In the genomic region with DNA sequence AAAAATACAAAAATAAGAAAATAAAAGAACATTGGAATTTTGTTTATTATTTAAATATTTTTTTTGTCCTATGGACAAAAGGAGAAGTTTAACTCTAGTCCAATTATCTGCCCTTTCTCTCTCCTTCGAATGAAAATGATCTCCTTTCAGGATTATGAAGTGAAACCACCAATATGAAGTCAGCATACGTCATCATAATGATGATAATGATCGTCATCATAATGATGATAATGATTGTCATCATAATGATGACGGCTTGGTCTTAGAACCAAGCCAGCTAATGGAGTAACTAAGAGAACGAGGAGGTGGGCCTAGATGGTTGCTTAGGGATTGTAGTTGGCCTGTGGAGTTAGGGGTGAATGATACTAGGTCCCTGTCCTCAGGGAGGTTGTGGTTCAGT, we compare ENCODE assay signal across 11 cellular contexts.
"Had no signal": no experiment of that assay in that cellular context is flagged by ENCODE, and none has a peak within 500 bp of the region (broad histone marks: within the 10 kb centered on the region; RNA-seq: fewer than 3 reads in every experiment).

No MANE protein-coding gene starts in this region.

- H3K4me3 ChIP-seq: GM23248, GM23338, HAP-1 had no signal

- H3K9me3 ChIP-seq: HAP-1 had no signal

- ATAC-seq: GM23338, HCT116 had no signal

- H3K4me2 ChIP-seq: GM23338 had no signal

- H3K36me3 ChIP-seq: HAP-1 had no signal

- DNase-seq: GM23248, GOT3, H7, H9, HCEC 1CT, HFFc6 had no signal

- H3K27ac ChIP-seq: GM23248 had no signal

- H3K9ac ChIP-seq: GM23248 had no signal

- H2AFZ ChIP-seq: GM23248, GM23338 had no signal

- FAIRE-seq: H1, H54 had no signal
